Comparison of ENCODE assay signal across 3 cellular contexts in genomic region chr11:77301510-77301909, GRCh38.
TF ChIP-seq lines count a peak whose summit lies in the region.

A gene with protein sequence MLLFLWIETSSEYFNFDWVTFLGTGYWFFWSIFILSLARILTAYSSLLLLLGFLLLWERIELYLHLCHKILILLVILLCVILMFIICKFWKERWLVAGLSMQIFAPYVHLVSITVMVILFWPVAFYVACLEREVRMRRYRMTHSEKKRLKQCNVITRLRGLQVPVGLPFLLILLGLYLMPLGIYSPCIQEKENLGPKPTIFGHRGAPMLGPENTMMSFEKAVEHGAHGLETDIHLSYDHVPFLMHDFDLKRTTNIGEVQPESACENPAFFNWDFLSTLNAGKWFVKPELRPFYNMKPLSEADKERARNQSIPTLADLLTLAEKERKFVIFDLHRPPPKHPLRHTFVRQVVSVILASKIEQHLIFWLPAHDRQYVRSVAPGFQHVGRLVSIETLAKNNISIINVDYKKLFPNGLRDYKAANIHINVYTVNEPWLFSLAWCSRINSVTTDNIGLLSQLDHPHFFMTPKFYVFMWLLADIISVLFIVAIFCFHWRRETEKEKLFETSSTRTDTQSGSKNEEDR (minus strand): TSS chr11:77301686. CDS start chr11:77285137, 16,549 bp downstream.

TF ChIP-seq in HepG2, 621 proteins besides CTCF, POLR2A, EP300 and RAD21:
- TF ChIP-seq PCBP2 (optimal IDR thresholded peaks at IDR 0.05; ENCODE audit: low read depth, low read length, poor library complexity, severe bottlenecking) (no peak), CBX1 (IDR thresholded peaks at IDR 0.05; ENCODE audit: low read depth) (no peak), MAZ (IDR thresholded peaks at IDR 0.05; ENCODE audit: borderline replicate concordance, low read depth, low read length) (no peak), MAZ (CRISPR knock-in tag; IDR thresholded peaks at IDR 0.05; ENCODE audit: low read depth) (no peak), ZNF784 (CRISPR knock-in tag; IDR thresholded peaks at IDR 0.05; ENCODE audit: borderline replicate concordance) (no peak), TEAD3 (CRISPR knock-in tag; optimal IDR thresholded peaks at IDR 0.05; ENCODE audit: borderline replicate concordance) (no peak), HNRNPK (IDR thresholded peaks at IDR 0.05; ENCODE audit: low read depth, low read length, poor library complexity, severe bottlenecking) (no peak), TAF1 (CRISPR knock-in tag; IDR thresholded peaks at IDR 0.05) (no peak), POLR2AphosphoS2 (IDR thresholded peaks at IDR 0.05; ENCODE audit: low read depth, low read length) (no peak)
- TF ChIP-seq, protein P1, sequence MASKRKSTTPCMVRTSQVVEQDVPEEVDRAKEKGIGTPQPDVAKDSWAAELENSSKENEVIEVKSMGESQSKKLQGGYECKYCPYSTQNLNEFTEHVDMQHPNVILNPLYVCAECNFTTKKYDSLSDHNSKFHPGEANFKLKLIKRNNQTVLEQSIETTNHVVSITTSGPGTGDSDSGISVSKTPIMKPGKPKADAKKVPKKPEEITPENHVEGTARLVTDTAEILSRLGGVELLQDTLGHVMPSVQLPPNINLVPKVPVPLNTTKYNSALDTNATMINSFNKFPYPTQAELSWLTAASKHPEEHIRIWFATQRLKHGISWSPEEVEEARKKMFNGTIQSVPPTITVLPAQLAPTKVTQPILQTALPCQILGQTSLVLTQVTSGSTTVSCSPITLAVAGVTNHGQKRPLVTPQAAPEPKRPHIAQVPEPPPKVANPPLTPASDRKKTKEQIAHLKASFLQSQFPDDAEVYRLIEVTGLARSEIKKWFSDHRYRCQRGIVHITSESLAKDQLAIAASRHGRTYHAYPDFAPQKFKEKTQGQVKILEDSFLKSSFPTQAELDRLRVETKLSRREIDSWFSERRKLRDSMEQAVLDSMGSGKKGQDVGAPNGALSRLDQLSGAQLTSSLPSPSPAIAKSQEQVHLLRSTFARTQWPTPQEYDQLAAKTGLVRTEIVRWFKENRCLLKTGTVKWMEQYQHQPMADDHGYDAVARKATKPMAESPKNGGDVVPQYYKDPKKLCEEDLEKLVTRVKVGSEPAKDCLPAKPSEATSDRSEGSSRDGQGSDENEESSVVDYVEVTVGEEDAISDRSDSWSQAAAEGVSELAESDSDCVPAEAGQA (IDR thresholded peaks at IDR 0.05; ENCODE audit: low read depth), result no peak
- TF ChIP-seq, protein P1 (CRISPR knock-in tag; IDR thresholded peaks at IDR 0.05; ENCODE audit: borderline replicate concordance), result no peak

TF ChIP-seq in WTC11, 78 proteins besides CTCF, POLR2A, EP300 and RAD21:
- TF ChIP-seq GABPB1 (CRISPR knock-in tag; IDR thresholded peaks at IDR 0.05), result no peak
TF ChIP-seq in WTC11: peak in this region for 0.

TF ChIP-seq in GM12891, 5 proteins besides CTCF, POLR2A, EP300 and RAD21 (continued from another document):
- TF ChIP-seq SPI1 (IDR thresholded peaks at IDR 0.05; ENCODE audit: low read depth, low read length) (no peak), TAF1 (IDR thresholded peaks at IDR 0.05; ENCODE audit: low read depth, low read length) (no peak), POU2F2 (IDR thresholded peaks at IDR 0.05; ENCODE audit: low read depth, low read length) (no peak), PAX5 (IDR thresholded peaks at IDR 0.05; ENCODE audit: insufficient read depth, low read length, severe bottlenecking) (no peak)
